19 cellular contexts compared by ENCODE assay signal in the genomic region with DNA sequence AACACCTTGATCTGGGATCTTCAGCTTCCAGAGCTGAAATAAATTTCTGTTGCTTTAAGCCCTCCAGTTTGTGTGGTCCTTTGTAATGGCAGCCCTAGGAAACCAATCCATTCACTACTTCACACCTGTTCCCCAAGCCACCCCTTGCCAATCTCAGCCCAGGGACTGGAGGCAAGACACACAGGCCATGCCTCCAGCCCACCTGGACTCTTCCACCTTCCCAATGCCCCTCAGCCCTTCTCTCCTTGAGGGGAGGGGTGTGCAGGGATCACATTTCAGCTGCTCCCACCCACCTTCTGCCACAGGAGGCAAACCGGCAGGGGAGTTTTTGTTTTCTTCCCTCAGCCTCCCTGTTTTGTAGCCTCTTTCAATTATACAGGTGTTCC. TPM values are rescaled to one million over a fixed set of nuclear protein-coding genes. Genes with fewer than 3 reads are reported as not detected.
DNase-seq lines count a peak whose midpoint lies in the region; ATAC-seq and TF ChIP-seq lines count a peak whose summit lies in the region.
"Had no signal": no experiment of that assay in that cellular context is flagged by ENCODE, and none has a peak within 500 bp of the region (broad histone marks: within the 10 kb centered on the region; RNA-seq: fewer than 3 reads in every experiment).

No MANE protein-coding gene starts in this region.

- in situ Hi-C loops in gastrocnemius medialis (cut with MboI; ENCODE audit: low sequenced_read_pairs in 4 of 4): no loop called here

- TF ChIP-seq CTCF in HEK293 (tag by site-specific recombination; IDR thresholded peaks at IDR 0.05): no peak
- TF ChIP-seq CTCF in endothelial cell (IDR thresholded peaks at IDR 0.05; ENCODE audit: unreplicated experiment): no peak
- no peak for TF ChIP-seq CTCF in natural killer cell (IDR thresholded peaks at IDR 0.05)
- TF ChIP-seq CTCF in gastrocnemius medialis (IDR thresholded peaks at IDR 0.05 in 4 of 5, conservative IDR thresholded peaks at IDR 0.05 in 1 of 5): no peak

- intact Hi-C loops in natural killer cell (cut with micrococcal nuclease) (loop anchor here (1.0 kb wide), 1 partner anchor 40 kb away; no protein-coding TSS in a partner anchor), gastrocnemius medialis (cut with DNase I; ENCODE audit: low total_unique reads) (no loop called here)

- H3K27me3 Mint-ChIP-seq in endothelial cell (ENCODE audit: unreplicated experiment) (peaks cover 10% of the 10 kb centered on the region), natural killer cell (ENCODE audit: low read depth in 2 of 2) (peaks cover 0 to 2% of the 10 kb centered on the region in 2 donors)

- POLR2A ChIA-PET in HEK293 (lab: Yijun Ruan, JAX): interaction anchor here (0.6 kb wide), 1 partner anchor 199 kb away, joined by 3 read pairs; no protein-coding TSS in a partner anchor

- no peak overlapping the region for H3K9ac ChIP-seq in BLaER1

- H3K27me3 ChIP-seq in BLaER1: peaks cover 57% of the 10 kb centered on the region
- H3K27me3 ChIP-seq in gastrocnemius medialis: peaks cover 23 to 29% (median 24%) of the 10 kb centered on the region in 3 donors
- H3K27me3 ChIP-seq: BE2C had no signal

- peak overlapping the region; percentile 99 for H3K4me3 Mint-ChIP-seq in endothelial cell (ENCODE audit: unreplicated experiment)
- H3K4me3 Mint-ChIP-seq in natural killer cell: peak overlapping the region; percentile 95

- no peak for ATAC-seq in natural killer cell
- ATAC-seq in gastrocnemius medialis: no peak
- ATAC-seq: GM12878 had no signal

- H4K20me1 ChIP-seq in BLaER1: peaks cover 34% of the 10 kb centered on the region

- H3K27ac Mint-ChIP-seq in endothelial cell (ENCODE audit: unreplicated experiment) (peak overlapping the region; percentile 77), natural killer cell (peak overlapping the region; percentile 83 to 89)
- H3K27ac Mint-ChIP-seq: activated CD4-positive, alpha-beta T cell treated with anti-CD3 and anti-CD28 coated beads, Interleukin-2, amount 10 ng/mL, durations not matched to agents 24 days and 14 days; T-helper 1 cell treated with Interleukin-12 subunit alpha and Interleukin-12 subunit beta and Interleukin-4 antibody, amounts not matched to agents 30 μg/mL and 1 μg/mL, for 36 hours had no signal

- H3K4me1 ChIP-seq in BLaER1: peaks cover 22% of the 10 kb centered on the region; the same call in 1 of the 2 replicates
- H3K4me1 ChIP-seq in HEK293 (ENCODE audit: control insufficient read depth, insufficient read depth, low read length): no peaks in the 10 kb centered on the region; the same call in 1 of the 2 replicates
- peaks cover 0 to 5% of the 10 kb centered on the region in 2 donors for H3K4me1 ChIP-seq in gastrocnemius medialis
- H3K4me1 ChIP-seq: BE2C, psoas muscle had no signal

- CTCF ChIA-PET in HEK293 (lab: Yijun Ruan, JAX): no interaction called here

- H3K27ac ChIP-seq in BLaER1 (no peak overlapping the region), HEK293 (ENCODE audit: extremely low read depth, low read depth, low read length) (no peak overlapping the region), gastrocnemius medialis (no peak overlapping the region)
- H3K27ac ChIP-seq: coronary artery, psoas muscle had no signal

- H3K9me3 Mint-ChIP-seq in endothelial cell (ENCODE audit: unreplicated experiment): no peaks in the 10 kb centered on the region
- no peaks in the 10 kb centered on the region for H3K9me3 Mint-ChIP-seq in natural killer cell
- H3K9me3 Mint-ChIP-seq: activated CD4-positive, alpha-beta T cell treated with anti-CD3 and anti-CD28 coated beads, Interleukin-2, amount 10 ng/mL, durations not matched to agents 24 days and 14 days; T-helper 1 cell treated with Interleukin-12 subunit alpha and Interleukin-12 subunit beta and Interleukin-4 antibody, amounts not matched to agents 30 μg/mL and 1 μg/mL, for 36 hours had no signal

- TF ChIP-seq POLR2A in gastrocnemius medialis (IDR thresholded peaks at IDR 0.05): no peak

- DNase-seq in endothelial cell (ENCODE audit: low spot score): no peak
- DNase-seq in natural killer cell: no peak
- DNase-seq in gastrocnemius medialis: no peak
- no peak for DNase-seq in EL
- no peak for DNase-seq in NCI-H2081 (lab: John Stamatoyannopoulos, UW)
- no peak for DNase-seq in NCI-H446 treated with DMSO at 0.1 percent for 48 hours (lab: John Stamatoyannopoulos, UW)
- DNase-seq: activated CD4-positive, alpha-beta T cell treated with anti-CD3 and anti-CD28 coated beads, Interleukin-2, amount 10 ng/mL, durations not matched to agents 24 days and 14 days; activated T-cell treated with anti-CD3 and anti-CD28 coated beads, Interleukin-2, amount 50 U/mL, for 1 hour; BE2C; NCI-H1048; psoas muscle; stimulated activated CD4-positive, alpha-beta T cell treated with anti-CD3 and anti-CD28 coated beads, Interleukin-1b, Interleukin-23, amount 100 ng/mL, for 48 hours; stimulated activated CD8-positive, alpha-beta memory T cell treated with anti-CD3 and anti-CD28 coated beads, Interleukin-4, amount 100 ng/mL, for 48 hours had no signal

- H3K4me1 Mint-ChIP-seq in endothelial cell (ENCODE audit: unreplicated experiment): peaks cover 50% of the 10 kb centered on the region
- H3K4me1 Mint-ChIP-seq in natural killer cell: peaks cover 53 to 54% of the 10 kb centered on the region in 2 donors

- H3K4me3 ChIP-seq in BLaER1 (0 out of 2 replicates have a peak overlapping the region, but pooled peaks have one; percentile 74), HEK293 (ENCODE audit: low read depth, low read length) (no peak overlapping the region), gastrocnemius medialis (no peak overlapping the region)
- H3K4me3 ChIP-seq: GM12878, mucosa of descending colon had no signal

- H3K36me3 Mint-ChIP-seq in endothelial cell (ENCODE audit: low read depth, unreplicated experiment) (peaks cover 32% of the 10 kb centered on the region), natural killer cell (no peaks in the 10 kb centered on the region)

- H3K36me3 ChIP-seq in BLaER1: peaks cover 7% of the 10 kb centered on the region; the same call in 1 of the 2 replicates
- no peaks in the 10 kb centered on the region for H3K36me3 ChIP-seq in HEK293 (ENCODE audit: control insufficient read depth in 2 of 2, insufficient read depth in 1 of 2, low read length in 2 of 2)
- no peaks in the 10 kb centered on the region for H3K36me3 ChIP-seq in gastrocnemius medialis
- H3K36me3 ChIP-seq: BE2C had no signal

- no peaks in the 10 kb centered on the region for H3K9me3 ChIP-seq in BLaER1
- H3K9me3 ChIP-seq in HEK293 (ENCODE audit: control insufficient read depth, insufficient read depth, low read depth, low read length): no peaks in the 10 kb centered on the region
- H3K9me3 ChIP-seq in gastrocnemius medialis: no peaks in the 10 kb centered on the region
- H3K9me3 ChIP-seq: BE2C, mucosa of descending colon, psoas muscle had no signal

- peak overlapping the region; percentile 85 for H3K4me2 ChIP-seq in BLaER1

TF ChIP-seq in HEK293, 187 proteins besides CTCF, POLR2A, EP300 and RAD21:
- TF ChIP-seq ZNF416 (tag by site-specific recombination; IDR thresholded peaks at IDR 0.05) (no peak), EGR2 (tag by site-specific recombination; IDR thresholded peaks at IDR 0.05; ENCODE audit: low read depth) (peak; percentile 44; the same call in 1 of the 2 replicates), ZFHX2 (tag by site-specific recombination; conservative IDR thresholded peaks at IDR 0.05) (peak; percentile 30; the same call in 1 of the 2 replicates), ZBTB17 (tag by site-specific recombination; IDR thresholded peaks at IDR 0.05) (peak; percentile 16; the same call in 1 of the 2 replicates)

RNA-seq across cellular contexts. Expression of gene CCNJL, which starts 1.5 kb away (rescaled TPM):
- total RNA-seq in endothelial cell (ENCODE audit: unreplicated experiment) (65.0 TPM), natural killer cell (10 to 100 TPM; 19.9 to 32.1 (median 20.7) TPM), gastrocnemius medialis (under 1 TPM in 2 of 4 donors, not detected in 2; 0.15 to 0.18 TPM)
- total RNA-seq: activated CD4-positive, alpha-beta T cell treated with anti-CD3 and anti-CD28 coated beads, Interleukin-2, amount 10 ng/mL, durations not matched to agents 24 days and 14 days had no signal

RNA-seq across cellular contexts. Expression of gene C1QTNF2, which starts 59.5 kb away (rescaled TPM):
- not detected for total RNA-seq in endothelial cell (ENCODE audit: unreplicated experiment)
- not detected for total RNA-seq in natural killer cell
- under 1 TPM in 2 of 4 donors, not detected in 2; 0.09 to 0.65 TPM for total RNA-seq in gastrocnemius medialis
- total RNA-seq: activated CD4-positive, alpha-beta T cell treated with anti-CD3 and anti-CD28 coated beads, Interleukin-2, amount 10 ng/mL, durations not matched to agents 24 days and 14 days; GM12878 had no signal

Comparison
In these comparisons a context has a peak if more than half of its experiments do, and no peak if none do; other contexts are left out.
1. RNA of gene CCNJL, which starts 1.5 kb away (total RNA-seq): 65.0 TPM in endothelial cell (single experiment) and 19.9 to 32.1 TPM in natural killer cell; 0.15 to 0.18 TPM in gastrocnemius medialis; every median in the first group is over 10 times any median in the second.